3 cellular contexts compared by ENCODE assay signal in genomic region chr20:41991412-41991811, GRCh38.
TF ChIP-seq lines count a peak whose summit lies in the region.

No MANE protein-coding gene starts in this region.

TF ChIP-seq in HepG2, 621 proteins besides CTCF, POLR2A, EP300 and RAD21 (continues in another document):
- TF ChIP-seq ZNF12 (CRISPR knock-in tag; IDR thresholded peaks at IDR 0.05) (no peak), MAFF (IDR thresholded peaks at IDR 0.05; ENCODE audit: low read depth, low read length) (peak; percentile 87), MAFK (conservative IDR thresholded peaks at IDR 0.05 in 1 of 2, IDR thresholded peaks at IDR 0.05 in 1 of 2; ENCODE audit: low read length in 2 of 2) (peak; percentile 89 to 94), ZNF432 (CRISPR knock-in tag; IDR thresholded peaks at IDR 0.05; ENCODE audit: borderline replicate concordance) (no peak), ZGPAT (CRISPR knock-in tag; IDR thresholded peaks at IDR 0.05) (no peak), ATF4 (CRISPR knock-in tag; IDR thresholded peaks at IDR 0.05) (no peak), TFDP2 (CRISPR knock-in tag; IDR thresholded peaks at IDR 0.05) (no peak), PREB (CRISPR knock-in tag; IDR thresholded peaks at IDR 0.05) (no peak)

TF ChIP-seq in IMR-90, 13 proteins besides CTCF, POLR2A, EP300 and RAD21:
- TF ChIP-seq MAFK (IDR thresholded peaks at IDR 0.05; ENCODE audit: low read depth, low read length) (peak; percentile 63), BHLHE40 (IDR thresholded peaks at IDR 0.05; ENCODE audit: low read depth, low read length) (no peak)

TF ChIP-seq in K562, 482 proteins besides CTCF, POLR2A, EP300 and RAD21:
- TF ChIP-seq ZNF316 (IDR thresholded peaks at IDR 0.05), result peak; percentile 39
- TF ChIP-seq ZNF79 (CRISPR knock-in tag; IDR thresholded peaks at IDR 0.05; ENCODE audit: low read depth), result no peak
- no peak for TF ChIP-seq L3MBTL2 (IDR thresholded peaks at IDR 0.05)
- 0 out of 2 replicates have a peak, but pooled peaks have one; percentile 17 for TF ChIP-seq MAFG (tag; conservative IDR thresholded peaks at IDR 0.05)
- peak; percentile 30; the same call in 1 of the 2 replicates for TF ChIP-seq MAFF (IDR thresholded peaks at IDR 0.05; ENCODE audit: low read length)
- peak; percentile 35 for TF ChIP-seq MAFK (IDR thresholded peaks at IDR 0.05; ENCODE audit: low read length)
- TF ChIP-seq NFE2L1 (tag; IDR thresholded peaks at IDR 0.05; ENCODE audit: borderline replicate concordance, low read depth), result no peak
